20 cellular contexts compared by ENCODE assay signal in the genomic region with DNA sequence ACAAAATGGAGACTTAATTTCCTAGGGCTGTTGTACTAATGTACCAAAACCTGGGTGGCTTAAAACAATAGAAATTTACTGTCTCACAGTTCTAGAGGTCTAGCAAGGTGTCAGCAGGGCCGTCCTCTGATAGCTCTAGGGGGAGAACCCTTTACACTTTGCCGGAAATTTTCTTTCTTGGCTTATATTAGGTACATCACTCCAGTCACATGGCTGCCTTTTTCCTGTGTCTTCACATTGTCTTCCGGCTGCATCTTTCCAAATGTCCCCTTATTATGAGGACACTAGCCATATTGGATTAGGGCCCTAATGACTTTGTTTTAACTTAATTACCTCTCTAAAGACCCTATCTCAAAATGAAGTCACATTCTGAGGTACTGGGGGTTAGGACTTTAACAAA. TPM values are rescaled to one million over a fixed set of nuclear protein-coding genes. Genes with fewer than 3 reads are reported as not detected.
DNase-seq lines count a peak whose midpoint lies in the region; ATAC-seq and TF ChIP-seq lines count a peak whose summit lies in the region.
"Had no signal": no experiment of that assay in that cellular context is flagged by ENCODE, and none has a peak within 500 bp of the region (broad histone marks: within the 10 kb centered on the region; RNA-seq: fewer than 3 reads in every experiment).

No MANE protein-coding gene starts in this region.

- TF ChIP-seq CTCF in HEK293 (tag by site-specific recombination; IDR thresholded peaks at IDR 0.05) (no peak), osteoblast (IDR thresholded peaks at IDR 0.05; ENCODE audit: extremely low read depth, low read depth, low read length) (no peak)

- peak in 1 of 2 donors; percentile 3 for ATAC-seq in activated T-cell treated with anti-CD3 and anti-CD28 coated beads, Interleukin-2, amount 50 U/mL, for 4 hours
- no peak for ATAC-seq in activated T-helper 17 cell treated with anti-CD3 and anti-CD28 coated beads, Interleukin-2, amount 50 U/mL, for 72 hours (replicated peaks)
- no peak for ATAC-seq in HG02970 (IDR thresholded peaks at IDR 0.05; ENCODE audit: low FRiP score, unreplicated experiment)
- ATAC-seq: gastroesophageal sphincter, lower lobe of right lung, right lobe of liver had no signal

- H3K79me2 ChIP-seq in osteoblast (ENCODE audit: insufficient read depth, low read length), result peaks cover 99% of the 10 kb centered on the region

- peak overlapping the region; percentile 75 for H3K27ac Mint-ChIP-seq in activated T-helper 17 cell treated with anti-CD3 and anti-CD28 coated beads, Interleukin-2, amount 50 U/mL, for 72 hours

- H4K20me1 ChIP-seq in osteoblast (ENCODE audit: insufficient read depth, low read length), result peaks cover 42% of the 10 kb centered on the region

- H3K9me3 Mint-ChIP-seq in activated T-cell treated with anti-CD3 and anti-CD28 coated beads, Interleukin-2, amount 50 U/mL, for 4 hours, result no peaks in the 10 kb centered on the region
- no peaks in the 10 kb centered on the region for H3K9me3 Mint-ChIP-seq in activated T-helper 17 cell treated with anti-CD3 and anti-CD28 coated beads, Interleukin-2, amount 50 U/mL, for 72 hours

- H3K9me3 ChIP-seq in HEK293 (ENCODE audit: control insufficient read depth, insufficient read depth, low read depth, low read length), result no peaks in the 10 kb centered on the region
- H3K9me3 ChIP-seq in osteoblast (ENCODE audit: low read depth, low read length), result no peaks in the 10 kb centered on the region
- H3K9me3 ChIP-seq: gastroesophageal sphincter, lower lobe of right lung, neutrophil, right lobe of liver, SK-N-SH, transverse colon had no signal

- no peak overlapping the region for H3K4me2 ChIP-seq in osteoblast (ENCODE audit: insufficient read depth, low read length)
- H3K4me2 ChIP-seq: SK-N-SH had no signal

- H3K36me3 ChIP-seq in HEK293 (ENCODE audit: control insufficient read depth in 2 of 2, insufficient read depth in 1 of 2, low read length in 2 of 2) (peaks cover 7 to 15% of the 10 kb centered on the region in 2 experiments; a peak in 2 of 3 replicates), osteoblast (ENCODE audit: insufficient read depth, low read length) (peaks cover 18% of the 10 kb centered on the region)
- H3K36me3 ChIP-seq: neutrophil, transverse colon had no signal

- DNase-seq in activated T-cell treated with anti-CD3 and anti-CD28 coated beads, Interleukin-2, amount 50 U/mL, for 4 hours, result no peak
- no peak for DNase-seq in activated T-cell treated with anti-CD3 and anti-CD28 coated beads for 4 hours
- no peak for DNase-seq in osteoblast (ENCODE audit: insufficient read length, low spot score, missing footprints)
- DNase-seq in germinal center (ENCODE audit: low spot score), result no peak
- DNase-seq in ecto neural progenitor cell (ENCODE audit: low spot score), result no peak
- DNase-seq: amniotic stem cell; HCEC 1CT; Karpas-422; lower lobe of right lung; NCI-H1436 treated with DMSO at 0.1 percent for 48 hours; NCI-H345; right lobe of liver; SK-N-SH; stimulated activated CD4-positive, alpha-beta T cell treated with anti-CD3 and anti-CD28 coated beads, Interleukin-4, amount 100 ng/mL, for 1 hour; transverse colon had no signal

- H3K4me1 ChIP-seq in HEK293 (ENCODE audit: control insufficient read depth, insufficient read depth, low read length), result peaks cover 3% of the 10 kb centered on the region; the same call in 1 of the 2 replicates
- H3K4me1 ChIP-seq in osteoblast (ENCODE audit: insufficient read depth, low read length), result peaks cover 34% of the 10 kb centered on the region

- H3K27me3 ChIP-seq in osteoblast (ENCODE audit: insufficient read depth, low read length), result no peaks in the 10 kb centered on the region
- H3K27me3 ChIP-seq: gastroesophageal sphincter, neutrophil, right lobe of liver, transverse colon had no signal

- peak overlapping the region; percentile 24 for H3K4me3 Mint-ChIP-seq in activated T-cell treated with anti-CD3 and anti-CD28 coated beads, Interleukin-2, amount 50 U/mL, for 4 hours
- peak overlapping the region; percentile 99 for H3K4me3 Mint-ChIP-seq in activated T-helper 17 cell treated with anti-CD3 and anti-CD28 coated beads, Interleukin-2, amount 50 U/mL, for 72 hours

- POLR2A ChIA-PET in HEK293 (lab: Yijun Ruan, JAX), result interaction anchor here (0.6 kb wide), 1 partner anchor 13 kb away, joined by 3 read pairs; no protein-coding TSS in a partner anchor

- H3K36me3 Mint-ChIP-seq in activated T-cell treated with anti-CD3 and anti-CD28 coated beads, Interleukin-2, amount 50 U/mL, for 4 hours (ENCODE audit: insufficient read depth), result peaks cover 25% of the 10 kb centered on the region
- H3K36me3 Mint-ChIP-seq in activated T-helper 17 cell treated with anti-CD3 and anti-CD28 coated beads, Interleukin-2, amount 50 U/mL, for 72 hours (ENCODE audit: low read depth), result peaks cover 89% of the 10 kb centered on the region

- no peak overlapping the region for H2AFZ ChIP-seq in osteoblast (ENCODE audit: low read length)

- H3K27ac ChIP-seq in HEK293 (ENCODE audit: extremely low read depth, low read depth, low read length) (no peak overlapping the region), osteoblast (ENCODE audit: low read depth, low read length) (peak overlapping the region; percentile 31)
- H3K27ac ChIP-seq: gastroesophageal sphincter, lower lobe of right lung, neutrophil, right lobe of liver, transverse colon had no signal

- H3K4me3 ChIP-seq in HEK293 (ENCODE audit: low read depth, low read length) (no peak overlapping the region), osteoblast (ENCODE audit: insufficient read depth, low read length) (no peak overlapping the region)
- H3K4me3 ChIP-seq: gastroesophageal sphincter, lower lobe of right lung, right lobe of liver, transverse colon had no signal

- no peaks in the 10 kb centered on the region for H3K27me3 Mint-ChIP-seq in activated T-cell treated with anti-CD3 and anti-CD28 coated beads, Interleukin-2, amount 50 U/mL, for 4 hours (ENCODE audit: low read depth)
- H3K27me3 Mint-ChIP-seq in activated T-helper 17 cell treated with anti-CD3 and anti-CD28 coated beads, Interleukin-2, amount 50 U/mL, for 72 hours, result no peaks in the 10 kb centered on the region

- H3K4me1 Mint-ChIP-seq in activated T-cell treated with anti-CD3 and anti-CD28 coated beads, Interleukin-2, amount 50 U/mL, for 4 hours (ENCODE audit: low read depth), result peaks cover 72% of the 10 kb centered on the region
- peaks cover 32% of the 10 kb centered on the region for H3K4me1 Mint-ChIP-seq in activated T-helper 17 cell treated with anti-CD3 and anti-CD28 coated beads, Interleukin-2, amount 50 U/mL, for 72 hours

- CTCF ChIA-PET in HEK293 (lab: Yijun Ruan, JAX), result no interaction called here

TF ChIP-seq in HEK293, 187 proteins besides CTCF, POLR2A, EP300 and RAD21 (continues in another document):
- TF ChIP-seq ZFP69B (tag by site-specific recombination; IDR thresholded peaks at IDR 0.05) (no peak), ZNF221 (tag by site-specific recombination; IDR thresholded peaks at IDR 0.05; ENCODE audit: borderline replicate concordance) (no peak), ZNF366 (tag by site-specific recombination; conservative IDR thresholded peaks at IDR 0.05) (no peak)
- TF ChIP-seq, protein P1, sequence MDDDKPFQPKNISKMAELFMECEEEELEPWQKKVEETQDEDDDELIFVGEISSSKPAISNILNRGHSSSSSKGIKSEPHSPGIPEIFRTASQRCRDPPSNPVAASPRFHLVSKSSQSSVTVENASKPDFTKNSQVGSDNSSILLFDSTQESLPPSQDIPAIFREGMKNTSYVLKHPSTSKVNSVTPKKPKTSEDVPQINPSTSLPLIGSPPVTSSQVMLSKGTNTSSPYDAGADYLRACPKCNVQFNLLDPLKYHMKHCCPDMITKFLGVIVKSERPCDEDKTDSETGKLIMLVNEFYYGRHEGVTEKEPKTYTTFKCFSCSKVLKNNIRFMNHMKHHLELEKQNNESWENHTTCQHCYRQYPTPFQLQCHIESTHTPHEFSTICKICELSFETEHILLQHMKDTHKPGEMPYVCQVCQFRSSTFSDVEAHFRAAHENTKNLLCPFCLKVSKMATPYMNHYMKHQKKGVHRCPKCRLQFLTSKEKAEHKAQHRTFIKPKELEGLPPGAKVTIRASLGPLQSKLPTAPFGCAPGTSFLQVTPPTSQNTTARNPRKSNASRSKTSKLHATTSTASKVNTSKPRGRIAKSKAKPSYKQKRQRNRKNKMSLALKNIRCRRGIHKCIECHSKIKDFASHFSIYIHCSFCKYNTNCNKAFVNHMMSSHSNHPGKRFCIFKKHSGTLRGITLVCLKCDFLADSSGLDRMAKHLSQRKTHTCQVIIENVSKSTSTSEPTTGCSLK (tag by site-specific recombination; IDR thresholded peaks at IDR 0.05), result no peak
- TF ChIP-seq, protein P2, sequence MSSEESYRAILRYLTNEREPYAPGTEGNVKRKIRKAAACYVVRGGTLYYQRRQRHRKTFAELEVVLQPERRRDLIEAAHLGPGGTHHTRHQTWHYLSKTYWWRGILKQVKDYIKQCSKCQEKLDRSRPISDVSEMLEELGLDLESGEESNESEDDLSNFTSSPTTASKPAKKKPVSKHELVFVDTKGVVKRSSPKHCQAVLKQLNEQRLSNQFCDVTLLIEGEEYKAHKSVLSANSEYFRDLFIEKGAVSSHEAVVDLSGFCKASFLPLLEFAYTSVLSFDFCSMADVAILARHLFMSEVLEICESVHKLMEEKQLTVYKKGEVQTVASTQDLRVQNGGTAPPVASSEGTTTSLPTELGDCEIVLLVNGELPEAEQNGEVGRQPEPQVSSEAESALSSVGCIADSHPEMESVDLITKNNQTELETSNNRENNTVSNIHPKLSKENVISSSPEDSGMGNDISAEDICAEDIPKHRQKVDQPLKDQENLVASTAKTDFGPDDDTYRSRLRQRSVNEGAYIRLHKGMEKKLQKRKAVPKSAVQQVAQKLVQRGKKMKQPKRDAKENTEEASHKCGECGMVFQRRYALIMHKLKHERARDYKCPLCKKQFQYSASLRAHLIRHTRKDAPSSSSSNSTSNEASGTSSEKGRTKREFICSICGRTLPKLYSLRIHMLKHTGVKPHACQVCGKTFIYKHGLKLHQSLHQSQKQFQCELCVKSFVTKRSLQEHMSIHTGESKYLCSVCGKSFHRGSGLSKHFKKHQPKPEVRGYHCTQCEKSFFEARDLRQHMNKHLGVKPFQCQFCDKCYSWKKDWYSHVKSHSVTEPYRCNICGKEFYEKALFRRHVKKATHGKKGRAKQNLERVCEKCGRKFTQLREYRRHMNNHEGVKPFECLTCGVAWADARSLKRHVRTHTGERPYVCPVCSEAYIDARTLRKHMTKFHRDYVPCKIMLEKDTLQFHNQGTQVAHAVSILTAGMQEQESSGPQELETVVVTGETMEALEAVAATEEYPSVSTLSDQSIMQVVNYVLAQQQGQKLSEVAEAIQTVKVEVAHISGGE (tag by site-specific recombination; conservative IDR thresholded peaks at IDR 0.05; ENCODE audit: low read depth), result 0 out of 2 replicates have a peak, but pooled peaks have one; percentile 37

RNA-seq across cellular contexts. Expression of a gene that starts 5.8 kb away (rescaled TPM):
- 10 to 100 TPM; 34.9 to 38.0 (median 35.6) TPM for total RNA-seq in activated T-cell treated with anti-CD3 and anti-CD28 coated beads, Interleukin-2, amount 50 U/mL, for 4 hours
- total RNA-seq in activated T-helper 17 cell treated with anti-CD3 and anti-CD28 coated beads, Interleukin-2, amount 50 U/mL, for 72 hours, result 10 to 100 TPM; 98.7 to 99.6 TPM
- total RNA-seq in osteoblast, result 81.3 and 84.3 TPM in 2 replicates
